ENCODE assay signal across 1 cellular context in the genomic region with DNA sequence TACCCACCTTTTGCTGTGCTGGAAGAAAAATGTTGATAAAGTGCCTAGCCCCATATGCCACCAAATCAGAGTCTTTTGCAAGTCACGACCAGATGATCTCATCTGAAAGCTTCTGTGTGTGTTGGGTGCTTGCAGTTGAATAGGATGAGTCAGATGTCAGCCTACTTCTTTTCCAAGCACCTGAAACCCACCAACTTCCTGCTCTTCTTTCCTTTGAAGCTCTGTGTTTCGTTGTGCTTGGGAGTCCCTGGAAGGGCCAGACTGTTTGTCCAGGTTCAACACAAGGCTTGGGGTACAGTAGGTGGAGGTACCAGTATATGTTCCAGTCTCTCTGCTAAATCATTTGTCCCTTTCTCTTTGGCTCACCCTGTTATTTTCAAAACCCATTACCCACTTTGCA.
TF ChIP-seq lines count a peak whose summit lies in the region.

No MANE protein-coding gene starts in this region.

TF ChIP-seq in GM12878, 131 proteins besides CTCF, POLR2A, EP300 and RAD21 (continued from another document):
- TF ChIP-seq, protein P1, sequence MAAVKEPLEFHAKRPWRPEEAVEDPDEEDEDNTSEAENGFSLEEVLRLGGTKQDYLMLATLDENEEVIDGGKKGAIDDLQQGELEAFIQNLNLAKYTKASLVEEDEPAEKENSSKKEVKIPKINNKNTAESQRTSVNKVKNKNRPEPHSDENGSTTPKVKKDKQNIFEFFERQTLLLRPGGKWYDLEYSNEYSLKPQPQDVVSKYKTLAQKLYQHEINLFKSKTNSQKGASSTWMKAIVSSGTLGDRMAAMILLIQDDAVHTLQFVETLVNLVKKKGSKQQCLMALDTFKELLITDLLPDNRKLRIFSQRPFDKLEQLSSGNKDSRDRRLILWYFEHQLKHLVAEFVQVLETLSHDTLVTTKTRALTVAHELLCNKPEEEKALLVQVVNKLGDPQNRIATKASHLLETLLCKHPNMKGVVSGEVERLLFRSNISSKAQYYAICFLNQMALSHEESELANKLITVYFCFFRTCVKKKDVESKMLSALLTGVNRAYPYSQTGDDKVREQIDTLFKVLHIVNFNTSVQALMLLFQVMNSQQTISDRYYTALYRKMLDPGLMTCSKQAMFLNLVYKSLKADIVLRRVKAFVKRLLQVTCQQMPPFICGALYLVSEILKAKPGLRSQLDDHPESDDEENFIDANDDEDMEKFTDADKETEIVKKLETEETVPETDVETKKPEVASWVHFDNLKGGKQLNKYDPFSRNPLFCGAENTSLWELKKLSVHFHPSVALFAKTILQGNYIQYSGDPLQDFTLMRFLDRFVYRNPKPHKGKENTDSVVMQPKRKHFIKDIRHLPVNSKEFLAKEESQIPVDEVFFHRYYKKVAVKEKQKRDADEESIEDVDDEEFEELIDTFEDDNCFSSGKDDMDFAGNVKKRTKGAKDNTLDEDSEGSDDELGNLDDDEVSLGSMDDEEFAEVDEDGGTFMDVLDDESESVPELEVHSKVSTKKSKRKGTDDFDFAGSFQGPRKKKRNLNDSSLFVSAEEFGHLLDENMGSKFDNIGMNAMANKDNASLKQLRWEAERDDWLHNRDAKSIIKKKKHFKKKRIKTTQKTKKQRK (IDR thresholded peaks at IDR 0.05; ENCODE audit: low read depth, low read length) = no peak
- TF ChIP-seq RUNX3 (IDR thresholded peaks at IDR 0.05; ENCODE audit: low read length) = no peak
